ENCODE assay signal across 10 cellular contexts in genomic region chr2:29110916-29111315, GRCh38. TPM values are rescaled to one million over a fixed set of nuclear protein-coding genes. Genes with fewer than 3 reads are reported as not detected.
A peak's percentile ranks its signal among the peaks of the same experiment; 100 is the strongest.
DNase-seq lines count a peak whose midpoint lies in the region; ATAC-seq and TF ChIP-seq lines count a peak whose summit lies in the region.
"Had no signal": no experiment of that assay in that cellular context is flagged by ENCODE, and none has a peak within 500 bp of the region (broad histone marks: within the 10 kb centered on the region; RNA-seq: fewer than 3 reads in every experiment).

No MANE protein-coding gene starts in this region.

- no peaks in the 10 kb centered on the region for H3K27me3 ChIP-seq in foreskin keratinocyte
- H3K27me3 ChIP-seq: gastroesophageal sphincter had no signal

- H3K9me3 Mint-ChIP-seq in activated T-cell treated with anti-CD3 and anti-CD28 coated beads, Interleukin-2, amount 50 U/mL, for 4 hours: no peaks in the 10 kb centered on the region

- no peaks in the 10 kb centered on the region for H3K27me3 Mint-ChIP-seq in activated T-cell treated with anti-CD3 and anti-CD28 coated beads, Interleukin-2, amount 50 U/mL, for 4 hours (ENCODE audit: low read depth)

- H3K4me1 Mint-ChIP-seq in activated T-cell treated with anti-CD3 and anti-CD28 coated beads, Interleukin-2, amount 50 U/mL, for 4 hours (ENCODE audit: low read depth): peaks cover 8% of the 10 kb centered on the region

- peak; percentile 38 for ATAC-seq in GM18508 (IDR thresholded peaks at IDR 0.05; ENCODE audit: insufficient read depth, unreplicated experiment)
- ATAC-seq in GM21447 (IDR thresholded peaks at IDR 0.05; ENCODE audit: unreplicated experiment): peak; percentile 45
- ATAC-seq in HG03469 (IDR thresholded peaks at IDR 0.05; ENCODE audit: unreplicated experiment): peak; percentile 32
- ATAC-seq in foreskin keratinocyte: peak; percentile 20
- no peak for ATAC-seq in activated T-cell treated with anti-CD3 and anti-CD28 coated beads, Interleukin-2, amount 50 U/mL, for 4 hours
- ATAC-seq: gastroesophageal sphincter had no signal

- no peaks in the 10 kb centered on the region for H3K36me3 Mint-ChIP-seq in activated T-cell treated with anti-CD3 and anti-CD28 coated beads, Interleukin-2, amount 50 U/mL, for 4 hours (ENCODE audit: insufficient read depth)

- peaks cover 30% of the 10 kb centered on the region for H3K4me1 ChIP-seq in foreskin keratinocyte

- no peak for TF ChIP-seq CTCF in foreskin keratinocyte (conservative IDR thresholded peaks at IDR 0.05)

- no peak overlapping the region for H3K27ac ChIP-seq in foreskin keratinocyte
- H3K27ac ChIP-seq: gastroesophageal sphincter had no signal

- H3K4me3 Mint-ChIP-seq in activated T-cell treated with anti-CD3 and anti-CD28 coated beads, Interleukin-2, amount 50 U/mL, for 4 hours: no peak overlapping the region

- DNase-seq in foreskin keratinocyte (peak in 1 of 2 donors; percentile 45), retina (no peak), HPDE6-E6E7 (ENCODE audit: extremely low spot score) (no peak)
- DNase-seq in activated T-cell treated with anti-CD3 and anti-CD28 coated beads, Interleukin-2, amount 50 U/mL, for 4 hours: no peak
- DNase-seq: activated CD8-positive, alpha-beta memory T cell treated with anti-CD3 and anti-CD28 coated beads for 24 hours; NCI-H1092 had no signal

RNA-seq across cellular contexts. Expression of gene CLIP4, which starts 4.3 kb away (rescaled TPM):
- 28.2 and 36.5 TPM in 2 replicates for total RNA-seq in foreskin keratinocyte
- polyA plus RNA-seq in foreskin keratinocyte: 9.5 and 9.6 TPM in 2 replicates
- total RNA-seq in activated T-cell treated with anti-CD3 and anti-CD28 coated beads, Interleukin-2, amount 50 U/mL, for 4 hours: 10 to 100 TPM; 11.7 to 14.5 (median 12.1) TPM

RNA-seq across cellular contexts. Expression of gene PCARE, which starts 36.6 kb away (rescaled TPM):
- not detected in 2 replicates for total RNA-seq in foreskin keratinocyte
- polyA plus RNA-seq in foreskin keratinocyte: not detected in 2 replicates
- not detected for total RNA-seq in activated T-cell treated with anti-CD3 and anti-CD28 coated beads, Interleukin-2, amount 50 U/mL, for 4 hours

Comparison
In these comparisons a context has a peak if more than half of its experiments do, and no peak if none do; other contexts are left out.
1. ATAC-seq: peak in GM18508 (single experiment), GM21447 (single experiment), HG03469 (single experiment) and foreskin keratinocyte (single experiment); none in activated T-cell treated with anti-CD3 and anti-CD28 coated beads, Interleukin-2, amount 50 U/mL, for 4 hours (0 of 2).